ENCODE assay signal across 32 cellular contexts in the genomic region with DNA sequence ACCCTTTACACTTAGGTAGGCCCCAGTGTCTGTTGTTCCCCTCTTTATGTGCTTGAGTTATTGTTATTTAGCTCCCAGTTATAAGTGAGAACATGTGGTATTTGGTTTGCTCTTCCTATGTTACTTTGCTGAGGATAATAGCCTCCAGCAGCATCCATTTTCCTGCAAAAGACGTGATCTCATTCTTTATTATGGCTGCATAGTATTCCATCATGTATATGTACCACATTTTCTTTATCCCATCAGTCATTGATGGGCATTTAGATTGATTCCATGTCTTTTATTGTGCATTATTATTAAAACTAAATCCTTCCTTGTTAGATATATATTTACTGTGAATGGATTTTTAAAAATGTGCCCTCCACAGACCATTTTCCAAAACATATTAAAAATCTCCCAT.
"Had no signal": no experiment of that assay in that cellular context is flagged by ENCODE, and none has a peak within 500 bp of the region (broad histone marks: within the 10 kb centered on the region; RNA-seq: fewer than 3 reads in every experiment).

No MANE protein-coding gene starts in this region.

- H3K27ac ChIP-seq: adrenal gland, ascending aorta, body of pancreas, brain microvascular endothelial cell, breast epithelium, cardiac muscle cell had no signal

- H3K27me3 ChIP-seq: adrenal gland, ascending aorta, body of pancreas, brain microvascular endothelial cell, breast epithelium, cardiac muscle cell had no signal

- DNase-seq: activated effector memory CD4-positive, alpha-beta T cell treated with anti-CD3 and anti-CD28 coated beads, Interleukin-2, amount 50 U/mL, for 16 hours; activated effector memory CD4-positive, alpha-beta T cell treated with Interleukin-2 at 50 U/mL for 16 hours; activated gamma-delta T cell; activated gamma-delta T cell treated with Interleukin-2 at 50 U/mL for 16 hours; activated naive CD4-positive, alpha-beta T cell; activated naive CD4-positive, alpha-beta T cell treated with anti-CD3 and anti-CD28 coated beads for 36 hours; activated naive CD4-positive, alpha-beta T cell treated with anti-CD3 and anti-CD28 coated beads, Interleukin-2, amount 10 ng/mL, durations not matched to agents 7 days and 5 days; activated naive CD4-positive, alpha-beta T cell treated with anti-CD3 and anti-CD28 coated beads, Interleukin-2, amount 50 U/mL, for 16 hours; activated naive CD4-positive, alpha-beta T cell treated with Interleukin-2 at 50 U/mL for 16 hours; activated naive CD8-positive, alpha-beta T cell treated with anti-CD3 and anti-CD28 coated beads for 36 hours; activated naive CD8-positive, alpha-beta T cell treated with anti-CD3 and anti-CD28 coated beads, Interleukin-2, amount 10 ng/mL, durations not matched to agents 7 days and 5 days; activated naive CD8-positive, alpha-beta T cell treated with anti-CD3 and anti-CD28 coated beads, Interleukin-2, amount 50 U/mL, for 24 hours; activated T-cell treated with anti-CD3 and anti-CD28 coated beads, Interleukin-2, amount 50 U/mL, for 4 hours; activated T-cell treated with anti-CD3 and anti-CD28 coated beads, Interleukin-2, amount 50 U/mL, for 48 hours; activated T-cell treated with anti-CD3 and anti-CD28 coated beads, Interleukin-2, amount 50 U/mL, for 72 hours; adrenal gland; amniotic stem cell; amygdala; anterior cingulate cortex; aorta; body of pancreas; brain microvascular endothelial cell; caudate nucleus; central memory CD4-positive, alpha-beta T cell; cerebellar nuclear complex had no signal

- H3K9me3 ChIP-seq: adrenal gland, ascending aorta, body of pancreas, breast epithelium had no signal

- FAIRE-seq: astrocyte, bronchial epithelial cell had no signal

- H3K4me3 ChIP-seq: adrenal gland, ascending aorta, body of pancreas, breast epithelium, cardiac muscle cell had no signal

- H3K36me3 ChIP-seq: adrenal gland, ascending aorta, brain microvascular endothelial cell, breast epithelium, cardiac muscle cell had no signal

- ATAC-seq: activated naive CD4-positive, alpha-beta T cell treated with anti-CD3 and anti-CD28 coated beads, Interleukin-2, amount 50 U/mL, for 72 hours; activated naive CD8-positive, alpha-beta T cell treated with anti-CD3 and anti-CD28 coated beads, Interleukin-2, amount 50 U/mL, for 24 hours; activated T-cell treated with anti-CD3 and anti-CD28 coated beads, Interleukin-2, amount 50 U/mL, for 4 hours; activated T-cell treated with anti-CD3 and anti-CD28 coated beads, Interleukin-2, amount 50 U/mL, for 72 hours; activated T-helper 17 cell treated with anti-CD3 and anti-CD28 coated beads, Interleukin-2, amount 50 U/mL, for 72 hours; body of pancreas had no signal

- H3K4me1 ChIP-seq: adrenal gland, ascending aorta, body of pancreas, breast epithelium had no signal
